Comparison of ENCODE assay signal across 18 cellular contexts in genomic region chr11:83641511-83641910, GRCh38.
DNase-seq lines count a peak whose midpoint lies in the region; ATAC-seq, FAIRE-seq and TF ChIP-seq lines count a peak whose summit lies in the region.
"Had no signal": no experiment of that assay in that cellular context is flagged by ENCODE, and none has a peak within 500 bp of the region (broad histone marks: within the 10 kb centered on the region; RNA-seq: fewer than 3 reads in every experiment).

No MANE protein-coding gene starts in this region.

- no TSS peak for BruUV-seq in HepG2 (replicated peaks; lab: Mats Ljungman, UMichigan)

- H3K4me2 ChIP-seq in HepG2 (ENCODE audit: low read depth, low read length) = no peak overlapping the region

- TF ChIP-seq CTCF in HepG2 (CRISPR knock-in tag; IDR thresholded peaks at IDR 0.05) (no peak), right lobe of liver (IDR thresholded peaks at IDR 0.05) (no peak), chondrocyte (IDR thresholded peaks at IDR 0.05) (no peak)

- TF ChIP-seq POLR2A in HepG2 (IDR thresholded peaks at IDR 0.05; ENCODE audit: insufficient read depth in 1 of 2, low read depth in 2 of 2, low read length in 2 of 2) = no peak
- TF ChIP-seq POLR2A in right lobe of liver (IDR thresholded peaks at IDR 0.05) = no peak

- CTCF ChIA-PET in HepG2 (lab: Yijun Ruan, JAX; ENCODE audit: low intra/inter-chr PET ratio, low total read pairs) = no interaction called here

- no peak overlapping the region for H3K27ac Mint-ChIP-seq in chondrocyte (ENCODE audit: unreplicated experiment)
- H3K27ac Mint-ChIP-seq: activated CD8-positive, alpha-beta T cell treated with anti-CD3 and anti-CD28 coated beads for 36 hours; activated T-helper 2 cell treated with anti-CD3 and anti-CD28 coated beads, Interferon-gamma antibody, Interleukin-2, Interleukin-4, amounts not matched to agents 10 μg/mL and 5 μg/mL and 100 μg/mL, durations not matched to agents 14 hours and 24 hours and 36 hours; naive thymus-derived CD8-positive, alpha-beta T cell had no signal

- H3K27me3 ChIP-seq in HepG2 (ENCODE audit: control insufficient read depth in 1 of 2, insufficient read depth in 2 of 2, low read length in 2 of 2) (no peaks in the 10 kb centered on the region), right lobe of liver (no peaks in the 10 kb centered on the region), H7 (ENCODE audit: control insufficient read depth, insufficient read depth, low read length) (no peaks in the 10 kb centered on the region)
- H3K27me3 ChIP-seq: dorsolateral prefrontal cortex, SJSA1 had no signal

- POLR2A ChIA-PET in HepG2 (lab: Yijun Ruan, JAX) = no interaction called here

- no peaks in the 10 kb centered on the region for H3K36me3 Mint-ChIP-seq in chondrocyte (ENCODE audit: low read depth)
- H3K36me3 Mint-ChIP-seq: naive thymus-derived CD8-positive, alpha-beta T cell had no signal

- in situ Hi-C loops in HepG2 (cut with HindIII; ENCODE audit: extremely low pct_ligation_motif_present, low pct_unique_long_range_greater_than_20kb) = no loop called here

- no peak for TF ChIP-seq EP300 in HepG2 (IDR thresholded peaks at IDR 0.05; ENCODE audit: low read depth in 2 of 2, low read length in 2 of 2)
- TF ChIP-seq EP300 in HepG2 (CRISPR knock-in tag; IDR thresholded peaks at IDR 0.05; ENCODE audit: borderline replicate concordance) = no peak

- TF ChIP-seq RAD21 in HepG2 (CRISPR knock-in tag; IDR thresholded peaks at IDR 0.05) = no peak

- H3K9me3 Mint-ChIP-seq in chondrocyte (ENCODE audit: low read depth) = no peaks in the 10 kb centered on the region
- H3K9me3 Mint-ChIP-seq: activated CD8-positive, alpha-beta T cell treated with anti-CD3 and anti-CD28 coated beads for 36 hours; activated T-helper 2 cell treated with anti-CD3 and anti-CD28 coated beads, Interferon-gamma antibody, Interleukin-2, Interleukin-4, amounts not matched to agents 10 μg/mL and 5 μg/mL and 100 μg/mL, durations not matched to agents 14 hours and 24 hours and 36 hours had no signal

- no peak for DNase-seq in HepG2 (ENCODE audit: low spot score)
- DNase-seq in right lobe of liver = no peak
- peak; percentile 95 for DNase-seq in fibroblast of the conjunctiva (ENCODE audit: low read depth)
- DNase-seq in mucosa of gallbladder (ENCODE audit: low spot score) = peak; percentile 19
- DNase-seq in H7 = no peak
- no peak for DNase-seq in chondrocyte (ENCODE audit: low spot score)
- no peak for DNase-seq in NCI-H1092 (lab: John Stamatoyannopoulos, UW)
- DNase-seq: activated CD8-positive, alpha-beta T cell treated with anti-CD3 and anti-CD28 coated beads for 36 hours; Caco-2; kidney glomerular epithelial cell; naive thymus-derived CD8-positive, alpha-beta T cell; retina; stimulated activated naive CD8-positive, alpha-beta T cell treated with anti-CD3 and anti-CD28 coated beads, Interleukin-15, Interleukin-2, amounts not matched to agents 100 U/mL and 50 U/mL, for 24 hours had no signal

- H3K4me1 ChIP-seq in HepG2 (ENCODE audit: insufficient read depth, low read length) = no peaks in the 10 kb centered on the region
- no peaks in the 10 kb centered on the region for H3K4me1 ChIP-seq in right lobe of liver
- H3K4me1 ChIP-seq: Caco-2, SJSA1 had no signal

- no peaks in the 10 kb centered on the region for H4K20me1 ChIP-seq in HepG2 (ENCODE audit: insufficient read depth, low read length)

- H3K27ac ChIP-seq in HepG2 (ENCODE audit: extremely low read length, insufficient read depth, low read length) (no peak overlapping the region), right lobe of liver (no peak overlapping the region)
- H3K27ac ChIP-seq: SJSA1 had no signal

- no peak for FAIRE-seq in HepG2 (lab: Jason Lieb, UNC)
- FAIRE-seq: A204.1 had no signal

- H3K9me3 ChIP-seq in HepG2 (ENCODE audit: low read length) (no peaks in the 10 kb centered on the region), right lobe of liver (no peaks in the 10 kb centered on the region)
- H3K9me3 ChIP-seq: Caco-2, SJSA1 had no signal

- no peak overlapping the region for H3K9ac ChIP-seq in HepG2 (ENCODE audit: insufficient read depth, low read depth, low read length)

- WGBS in HepG2 (ENCODE audit: low lambda C conversion rate) = 38% methylated on average over 7 of the region's 7 CpGs
- 67% methylated on average over 7 of the region's 7 CpGs for WGBS in right lobe of liver (ENCODE audit: insufficient coverage, low coverage, low lambda C conversion rate, missing lambda C conversion rate)

- no peak overlapping the region for H2AFZ ChIP-seq in HepG2 (ENCODE audit: low read length)

- no peaks in the 10 kb centered on the region for H3K36me3 ChIP-seq in HepG2 (replicated peaks in 1 of 2; ENCODE audit: control insufficient read depth in 1 of 2, insufficient read depth in 2 of 2, low read length in 2 of 2)
- no peaks in the 10 kb centered on the region for H3K36me3 ChIP-seq in right lobe of liver
- H3K36me3 ChIP-seq in H7 (replicated peaks; ENCODE audit: control insufficient read depth, insufficient read depth, low read length) = no peaks in the 10 kb centered on the region
- H3K36me3 ChIP-seq: SJSA1 had no signal

- intact Hi-C loops in HepG2 (cut with micrococcal nuclease; ENCODE audit: unreplicated experiment) (no loop called here), right lobe of liver (cut with DNase I) (no loop called here)

- H3K27me3 Mint-ChIP-seq in chondrocyte (ENCODE audit: low read depth) = peaks cover 17% of the 10 kb centered on the region

- H3K79me2 ChIP-seq in HepG2 (ENCODE audit: insufficient read depth, low read length) = no peaks in the 10 kb centered on the region

- no peaks in the 10 kb centered on the region for H3K4me1 Mint-ChIP-seq in chondrocyte (ENCODE audit: low read depth)
- H3K4me1 Mint-ChIP-seq: naive thymus-derived CD8-positive, alpha-beta T cell had no signal

- ATAC-seq in HepG2 (no peak), right lobe of liver (no peak), HG03439 (IDR thresholded peaks at IDR 0.05; ENCODE audit: unreplicated experiment) (no peak)
- ATAC-seq: activated CD8-positive, alpha-beta T cell treated with anti-CD3 and anti-CD28 coated beads for 36 hours; naive thymus-derived CD8-positive, alpha-beta T cell; stimulated activated naive CD8-positive, alpha-beta T cell treated with anti-CD3 and anti-CD28 coated beads, Interleukin-15, Interleukin-2, amounts not matched to agents 100 U/mL and 50 U/mL, for 24 hours had no signal

- H3K4me3 Mint-ChIP-seq in chondrocyte (ENCODE audit: unreplicated experiment) = no peak overlapping the region
- H3K4me3 Mint-ChIP-seq: activated CD8-positive, alpha-beta T cell treated with anti-CD3 and anti-CD28 coated beads for 36 hours; naive thymus-derived CD8-positive, alpha-beta T cell had no signal

- H3K4me3 ChIP-seq in HepG2 (replicated peaks in 1 of 3; ENCODE audit: insufficient read depth in 1 of 3, low read depth in 2 of 3, low read length in 3 of 3) (no peak overlapping the region), right lobe of liver (no peak overlapping the region), H7 (ENCODE audit: insufficient read depth, low read depth, low read length) (no peak overlapping the region)
- H3K4me3 ChIP-seq: dorsolateral prefrontal cortex, SJSA1 had no signal

TF ChIP-seq in HepG2, 621 proteins besides CTCF, POLR2A, EP300 and RAD21:
- no peak for TF ChIP-seq ZNF710 (CRISPR knock-in tag; IDR thresholded peaks at IDR 0.05; ENCODE audit: borderline replicate concordance)
- TF ChIP-seq POGZ (CRISPR knock-in tag; IDR thresholded peaks at IDR 0.05) = no peak
- TF ChIP-seq CREB1 (IDR thresholded peaks at IDR 0.05) = 0 out of 2 replicates have a peak, but pooled peaks have one; percentile 37
- no peak for TF ChIP-seq CREB1 (CRISPR knock-in tag; IDR thresholded peaks at IDR 0.05)
- no peak for TF ChIP-seq TAF15 (IDR thresholded peaks at IDR 0.05; ENCODE audit: low read depth, low read length, poor library complexity, severe bottlenecking)
- TF ChIP-seq AKAP8 (CRISPR knock-in tag; IDR thresholded peaks at IDR 0.05) = no peak
- no peak for TF ChIP-seq ZNF598 (CRISPR knock-in tag; IDR thresholded peaks at IDR 0.05; ENCODE audit: borderline replicate concordance)
- TF ChIP-seq NFRKB (IDR thresholded peaks at IDR 0.05) = no peak

Comparison
In these comparisons a context has a peak if more than half of its experiments do, and no peak if none do; other contexts are left out.
1. DNase-seq: peak in fibroblast of the conjunctiva (single experiment) and mucosa of gallbladder (single experiment); none in HepG2 (single experiment), right lobe of liver (0 of 3), H7 (single experiment), chondrocyte (single experiment) and NCI-H1092 (single experiment).